ENCODE assay signal across 24 cellular contexts in genomic region chr11:57263351-57263750, GRCh38. TPM values are rescaled to one million over a fixed set of nuclear protein-coding genes. Genes with fewer than 3 reads are reported as not detected.
"Had no signal": no experiment of that assay in that cellular context is flagged by ENCODE, and none has a peak within 500 bp of the region (broad histone marks: within the 10 kb centered on the region; RNA-seq: fewer than 3 reads in every experiment).

No MANE protein-coding gene starts in this region.

- H3K4me3 Mint-ChIP-seq: naive thymus-derived CD4-positive, alpha-beta T cell; nephron progenitor cell; stimulated activated naive B cell treated with anti-CD40 and anti-IgM and Interleukin-4, amounts not matched to agents 10 μg/mL and 1 μg/mL and 100 μg/mL, for 72 hours had no signal

- H3K4me1 ChIP-seq: gastrocnemius medialis, sigmoid colon, stomach, transverse colon had no signal

- H3K27me3 ChIP-seq: esophagus muscularis mucosa, gastrocnemius medialis, heart right ventricle, sigmoid colon, stomach, transverse colon had no signal

- H3K27ac ChIP-seq: epithelial cell of prostate, esophagus muscularis mucosa, gastrocnemius medialis, heart right ventricle, neutrophil, sigmoid colon, skin epidermis, stomach, thoracic aorta, transverse colon had no signal

- ATAC-seq: gastrocnemius medialis; heart right ventricle; naive thymus-derived CD4-positive, alpha-beta T cell; stimulated activated naive B cell treated with anti-CD40 and anti-IgM and Interleukin-4, amounts not matched to agents 10 μg/mL and 1 μg/mL and 100 μg/mL, for 72 hours had no signal

- H3K4me3 ChIP-seq: esophagus muscularis mucosa, gastrocnemius medialis, heart right ventricle, sigmoid colon, skin epidermis, stomach, thoracic aorta, transverse colon had no signal

- H3K36me3 ChIP-seq: esophagus muscularis mucosa, gastrocnemius medialis, heart right ventricle, neutrophil, sigmoid colon, stomach, thoracic aorta, transverse colon had no signal

- H3K27ac Mint-ChIP-seq: naive thymus-derived CD4-positive, alpha-beta T cell; nephron progenitor cell; stimulated activated naive B cell treated with anti-CD40 and anti-IgM and Interleukin-4, amounts not matched to agents 10 μg/mL and 1 μg/mL and 100 μg/mL, for 72 hours had no signal

- DNase-seq: effector memory CD4-positive, alpha-beta T cell; gastrocnemius medialis; heart right ventricle; hypothalamus; kidney glomerular epithelial cell; naive thymus-derived CD4-positive, alpha-beta T cell; nephron progenitor cell; posterior cingulate gyrus; sigmoid colon; stimulated activated CD4-positive, alpha-beta T cell treated with anti-CD3 and anti-CD28 coated beads, Interleukin-2, amount 100 ng/mL, for 24 hours; stimulated activated CD4-positive, alpha-beta T cell treated with anti-CD3 and anti-CD28 coated beads, Interleukin-4, amount 100 ng/mL, for 4 hours; stimulated activated naive B cell treated with anti-CD40 and anti-IgM and Interleukin-4, amounts not matched to agents 10 μg/mL and 1 μg/mL and 100 μg/mL, for 72 hours; stomach; substantia nigra; transverse colon had no signal

- H3K4me1 Mint-ChIP-seq: naive thymus-derived CD4-positive, alpha-beta T cell; stimulated activated naive B cell treated with anti-CD40 and anti-IgM and Interleukin-4, amounts not matched to agents 10 μg/mL and 1 μg/mL and 100 μg/mL, for 72 hours had no signal

- H3K9me3 ChIP-seq: gastrocnemius medialis, neutrophil, thoracic aorta had no signal

RNA-seq across cellular contexts. Expression of gene APLNR, which starts 26.3 kb away (rescaled TPM):
- total RNA-seq: fibroblast of villous mesenchyme; mononuclear cell; naive thymus-derived CD4-positive, alpha-beta T cell; osteoblast; pulmonary artery endothelial cell had no signal
- polyA plus RNA-seq: naive thymus-derived CD4-positive, alpha-beta T cell had no signal
